ENCODE assay signal across 25 cellular contexts in genomic region chr6:89278956-89279355, GRCh38. TPM values are rescaled to one million over a fixed set of nuclear protein-coding genes. Genes with fewer than 3 reads are reported as not detected.
"Had no signal": no experiment of that assay in that cellular context is flagged by ENCODE, and none has a peak within 500 bp of the region (broad histone marks: within the 10 kb centered on the region; RNA-seq: fewer than 3 reads in every experiment).

No MANE protein-coding gene starts in this region.

- H3K27ac Mint-ChIP-seq: IgD-negative memory B cell had no signal

- H3K4me2 ChIP-seq: KMS-11, PC-9 had no signal

- H3K27me3 ChIP-seq: Peyer's patch, SJCRH30 had no signal

- ATAC-seq: K562, Right ventricle myocardium inferior, SK-N-SH treated with all-trans-retinoic acid at 6 μM for 48 hours had no signal

- H3K4me3 ChIP-seq: K562, PC-9, Peyer's patch, SJCRH30 had no signal

- H3K9me3 Mint-ChIP-seq: IgD-negative memory B cell had no signal

- H3K9ac ChIP-seq: KMS-11 had no signal

- H3K9me3 ChIP-seq: Peyer's patch, SJCRH30 had no signal

- H2AFZ ChIP-seq: PC-9 had no signal

- H3K4me3 Mint-ChIP-seq: IgD-negative memory B cell had no signal

- H3K36me3 Mint-ChIP-seq: IgD-negative memory B cell had no signal

- DNase-seq: Kasumi-1, MM.1S, NCI-H1092 treated with DMSO at 0.1 percent for 48 hours, NCI-H1436, NCI-H187, NCI-H2029, NCI-H2081 treated with DMSO at 0.1 percent for 48 hours, NCI-H2171, NCI-H226, NCI-H446, NCI-H510A, NCI-H524 treated with DMSO at 0.1 percent for 48 hours, NCI-H69, NCI-H774, PC-9, Peyer's patch, SHP77 treated with DMSO at 0.1 percent for 48 hours, SJCRH30 had no signal

- H3K27ac ChIP-seq: HL-60, KMS-11, PC-9, Peyer's patch, SJCRH30 had no signal

- H3K4me1 ChIP-seq: Peyer's patch, SJCRH30 had no signal

- H3K36me3 ChIP-seq: Peyer's patch, SJCRH30 had no signal

RNA-seq across cellular contexts. Expression of gene GABRR2, which starts 36.1 kb away (rescaled TPM):
- total RNA-seq: K562, RPMI7951 had no signal
